ENCODE assay signal across 16 cellular contexts in the genomic region with DNA sequence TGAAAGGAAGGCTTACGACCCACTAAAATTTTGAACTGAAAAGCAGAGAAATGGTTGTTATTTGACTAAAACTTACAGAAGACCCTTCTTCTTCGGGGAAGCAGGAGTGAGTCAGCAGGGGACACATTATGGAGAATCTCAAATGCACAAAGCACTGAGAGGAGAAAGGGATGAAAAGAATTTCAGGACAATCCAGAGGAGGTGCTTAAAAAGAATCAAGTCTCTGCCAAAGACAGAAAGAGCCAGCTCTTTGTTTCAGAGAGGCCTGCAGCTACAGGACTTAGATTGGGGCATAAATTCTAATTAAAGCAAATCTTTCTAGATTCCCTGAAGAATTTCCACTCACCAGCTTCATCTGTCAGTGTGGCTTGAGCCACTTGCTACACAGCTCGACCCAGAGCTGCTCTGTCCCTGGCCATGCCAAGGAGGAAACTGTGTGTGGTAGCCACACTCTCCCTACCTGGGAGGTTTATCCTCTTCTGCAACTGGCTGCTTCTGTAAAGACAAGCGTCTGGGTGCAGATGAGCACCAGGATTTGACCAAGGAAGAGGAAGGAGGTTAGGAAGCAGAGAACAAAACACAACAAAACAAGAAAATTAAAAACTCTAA.
DNase-seq lines count a peak whose midpoint lies in the region; ATAC-seq, FAIRE-seq and TF ChIP-seq lines count a peak whose summit lies in the region.
"Had no signal": no experiment of that assay in that cellular context is flagged by ENCODE, and none has a peak within 500 bp of the region (broad histone marks: within the 10 kb centered on the region; RNA-seq: fewer than 3 reads in every experiment).

No MANE protein-coding gene starts in this region.

- no peak overlapping the region for H2BK15ac ChIP-seq in neuronal stem cell (ENCODE audit: low read length)

- TF ChIP-seq CTCF in hepatocyte (IDR thresholded peaks at IDR 0.05; ENCODE audit: poor library complexity) (no peak), adrenal gland (IDR thresholded peaks at IDR 0.05) (no peak)

- H3K79me2 ChIP-seq in hepatocyte = no peaks in the 10 kb centered on the region

- H3K4ac ChIP-seq in neuronal stem cell (ENCODE audit: low read length) = no peak overlapping the region

- H2BK12ac ChIP-seq in neuronal stem cell (ENCODE audit: low read length) = no peak overlapping the region

- H2BK120ac ChIP-seq in neuronal stem cell (ENCODE audit: low read depth, low read length) = no peak overlapping the region

- no peak overlapping the region for H3K18ac ChIP-seq in neuronal stem cell (ENCODE audit: low read length)

- no peak overlapping the region for H3K23ac ChIP-seq in neuronal stem cell (ENCODE audit: low read depth, low read length, poor library complexity)

- no peak overlapping the region for H3K9ac ChIP-seq in neuronal stem cell (ENCODE audit: low read depth, low read length, poor library complexity)
- H3K9ac ChIP-seq: GM23248 had no signal

- H3K4me1 ChIP-seq in hepatocyte (ENCODE audit: insufficient read depth) = peaks cover 11% of the 10 kb centered on the region
- peaks cover 20 to 30% of the 10 kb centered on the region in 2 donors for H3K4me1 ChIP-seq in neuronal stem cell (ENCODE audit: control insufficient read depth in 2 of 2, insufficient read depth in 1 of 2, low read depth in 1 of 2, low read length in 2 of 2)
- H3K4me1 ChIP-seq in adrenal gland (replicated peaks in 1 of 2) = no peaks in the 10 kb centered on the region
- H3K4me1 ChIP-seq: ascending aorta, Caco-2 had no signal

- H2AFZ ChIP-seq in hepatocyte = no peak overlapping the region
- peak overlapping the region; percentile 70 for H2AFZ ChIP-seq in neuronal stem cell (ENCODE audit: low read length)
- H2AFZ ChIP-seq: GM23248, PC-9 had no signal

- H3K14ac ChIP-seq in neuronal stem cell (ENCODE audit: low read length) = no peak overlapping the region

- peaks cover 2% of the 10 kb centered on the region for H3K79me1 ChIP-seq in neuronal stem cell (ENCODE audit: low read depth, low read length)

- H3K27ac ChIP-seq in hepatocyte (peak overlapping the region; percentile 76), neuronal stem cell (replicated peaks; ENCODE audit: low read length) (peak overlapping the region; percentile 90), adrenal gland (no peak overlapping the region)
- H3K27ac ChIP-seq: ascending aorta, GM23248, PC-9 had no signal

- H4K91ac ChIP-seq in neuronal stem cell (ENCODE audit: low read depth, low read length, poor library complexity) = no peak overlapping the region

- WGBS in hepatocyte (ENCODE audit: low lambda C conversion rate, missing lambda C conversion rate) = 57% methylated on average over 4 of the region's 4 CpGs
- WGBS in neuronal stem cell (ENCODE audit: extremely low coverage in 2 of 2, insufficient read length in 2 of 2, insufficient replicate concordance in 1 of 2), 2 donors = no CpG with 5 or more reads among the region's 4 CpGs
- 65 to 75% (median 71%) methylated on average over 4 of the region's 4 CpGs for WGBS in adrenal gland, 4 donors

- H2AK5ac ChIP-seq in neuronal stem cell (ENCODE audit: low read depth, low read length) = no peak overlapping the region

- peaks cover 6% of the 10 kb centered on the region for H3K9me3 ChIP-seq in hepatocyte (ENCODE audit: low read depth)
- H3K9me3 ChIP-seq in neuronal stem cell (replicated peaks in 1 of 2; ENCODE audit: control insufficient read depth in 2 of 2, insufficient read depth in 1 of 2, low read depth in 1 of 2, low read length in 2 of 2) = peaks cover 11 to 27% of the 10 kb centered on the region in 2 donors
- H3K9me3 ChIP-seq in adrenal gland (replicated peaks in 1 of 3) = no peaks in the 10 kb centered on the region
- H3K9me3 ChIP-seq: ascending aorta, Caco-2 had no signal

- H3K36me3 ChIP-seq in H7 (replicated peaks; ENCODE audit: control insufficient read depth, insufficient read depth, low read length) (no peaks in the 10 kb centered on the region), hepatocyte (replicated peaks; ENCODE audit: insufficient read depth, low read depth) (no peaks in the 10 kb centered on the region), neuronal stem cell (replicated peaks in 1 of 2; ENCODE audit: control insufficient read depth in 2 of 2, insufficient read depth in 2 of 2, low read length in 2 of 2) (peaks cover 0 to 5% of the 10 kb centered on the region in 2 donors), adrenal gland (replicated peaks in 1 of 2) (no peaks in the 10 kb centered on the region)
- H3K36me3 ChIP-seq: ascending aorta had no signal

- FAIRE-seq in urothelium cell line (lab: Jason Lieb, UNC) = no peak

- no peak overlapping the region for H2BK5ac ChIP-seq in neuronal stem cell (ENCODE audit: low read length)

- no peaks in the 10 kb centered on the region for H4K20me1 ChIP-seq in hepatocyte (ENCODE audit: insufficient read depth, poor library complexity, severe bottlenecking)

- no peak overlapping the region for H4K8ac ChIP-seq in neuronal stem cell (ENCODE audit: low read depth, low read length)

- H3K4me3 ChIP-seq in H7 (ENCODE audit: insufficient read depth, low read depth, low read length) (no peak overlapping the region), hepatocyte (no peak overlapping the region), neuronal stem cell (ENCODE audit: low read length in 2 of 2) (no peak overlapping the region), adrenal gland (no peak overlapping the region)
- H3K4me3 ChIP-seq: ascending aorta, GM23248, PC-9 had no signal

- no peaks in the 10 kb centered on the region for H3K9me2 ChIP-seq in hepatocyte (replicated peaks; ENCODE audit: insufficient read depth)

- peak overlapping the region; percentile 29 for H3K4me2 ChIP-seq in hepatocyte
- peak overlapping the region; percentile 3 for H3K4me2 ChIP-seq in neuronal stem cell (ENCODE audit: insufficient read depth, low read length, poor library complexity, severe bottlenecking)
- H3K4me2 ChIP-seq: PC-9 had no signal

- DNase-seq in H7 (peak; percentile 31), hepatocyte (ENCODE audit: low spot score) (no peak), neuronal stem cell (ENCODE audit: low spot score) (peak; percentile 47), adrenal gland (no peak), NCI-H345 (lab: John Stamatoyannopoulos, UW) (no peak), urothelium cell line (ENCODE audit: low spot score) (no peak)
- DNase-seq: Caco-2, erythroblast, head of caudate nucleus, NCI-H2107, NCI-H748 treated with DMSO at 0.1 percent for 48 hours, PC-9 had no signal

- TF ChIP-seq POLR2A in adrenal gland (IDR thresholded peaks at IDR 0.05) = no peak

- ATAC-seq in SK-N-SH treated with all-trans-retinoic acid at 6 μM for 48 hours = peak; percentile 19
- no peak for ATAC-seq in GM21528 (IDR thresholded peaks at IDR 0.05; ENCODE audit: low FRiP score, unreplicated experiment)

- intact Hi-C loops in adrenal gland (cut with DNase I) = no loop called here

- H3K27me3 ChIP-seq in H7 (ENCODE audit: control insufficient read depth, insufficient read depth, low read length) = no peaks in the 10 kb centered on the region
- no peaks in the 10 kb centered on the region for H3K27me3 ChIP-seq in hepatocyte
- H3K27me3 ChIP-seq in neuronal stem cell (ENCODE audit: control insufficient read depth in 3 of 3, insufficient read depth in 3 of 3, low read depth in 1 of 3, low read length in 3 of 3) = no peaks in the 10 kb centered on the region
- H3K27me3 ChIP-seq in adrenal gland = no peaks in the 10 kb centered on the region
- H3K27me3 ChIP-seq: ascending aorta had no signal

TF ChIP-seq in SK-N-SH treated with all-trans-retinoic acid at 6 μM for 48 hours, 23 proteins besides CTCF, POLR2A, EP300 and RAD21:
- no peak for TF ChIP-seq TOX (CRISPR knock-in tag; IDR thresholded peaks at IDR 0.05; ENCODE audit: borderline replicate concordance)
- no peak for TF ChIP-seq TCF4 (CRISPR knock-in tag; IDR thresholded peaks at IDR 0.05; ENCODE audit: borderline replicate concordance)
- TF ChIP-seq POU6F1 (CRISPR knock-in tag; IDR thresholded peaks at IDR 0.05; ENCODE audit: borderline replicate concordance, low read depth) = no peak
- TF ChIP-seq ESRRG (CRISPR knock-in tag; IDR thresholded peaks at IDR 0.05) = no peak
- no peak for TF ChIP-seq ISL1 (CRISPR knock-in tag; IDR thresholded peaks at IDR 0.05)
- no peak for TF ChIP-seq BACH2 (CRISPR knock-in tag; IDR thresholded peaks at IDR 0.05; ENCODE audit: borderline replicate concordance)
- no peak for TF ChIP-seq ZNF8 (CRISPR knock-in tag; IDR thresholded peaks at IDR 0.05)
- no peak for TF ChIP-seq ZC3H10 (CRISPR knock-in tag; IDR thresholded peaks at IDR 0.05)
- no peak for TF ChIP-seq OSR1 (CRISPR knock-in tag; IDR thresholded peaks at IDR 0.05)
- TF ChIP-seq ZFP30 (CRISPR knock-in tag; IDR thresholded peaks at IDR 0.05) = no peak
- TF ChIP-seq CSDC2 (CRISPR knock-in tag; IDR thresholded peaks at IDR 0.05) = no peak
- TF ChIP-seq ZNF565 (CRISPR knock-in tag; conservative IDR thresholded peaks at IDR 0.05; ENCODE audit: low read depth) = no peak
- no peak for TF ChIP-seq ZFP3 (CRISPR knock-in tag; IDR thresholded peaks at IDR 0.05)
- no peak for TF ChIP-seq GLIS3 (CRISPR knock-in tag; IDR thresholded peaks at IDR 0.05)

Comparison
In these comparisons a context has a peak if more than half of its experiments do, and no peak if none do; other contexts are left out.
1. DNase-seq: peak in H7 (single experiment) and neuronal stem cell (single experiment); none in hepatocyte (single experiment), adrenal gland (0 of 7), NCI-H345 (single experiment) and urothelium cell line (single experiment).
2. H3K27ac ChIP-seq: peak in hepatocyte (single experiment) and neuronal stem cell (single experiment); none in adrenal gland (0 of 5).